Comparison of ENCODE assay signal across 9 cellular contexts in genomic region chr20:36608388-36608728, GRCh38. TPM values are rescaled to one million over a fixed set of nuclear protein-coding genes. Genes with fewer than 3 reads are reported as not detected.
DNase-seq lines count a peak whose midpoint lies in the region; ATAC-seq and TF ChIP-seq lines count a peak whose summit lies in the region.
"Not testable (repeated sequence)": the region's sequence is repeated elsewhere in the genome, so short reads cannot be mapped to it uniquely, and the experiment has no call there.
"Had no signal": no experiment of that assay in that cellular context is flagged by ENCODE, and none has a peak within 500 bp of the region (broad histone marks: within the 10 kb centered on the region; RNA-seq: fewer than 3 reads in every experiment).

No MANE protein-coding gene starts in this region.

- 40% methylated on average over 5 of the region's 6 CpGs for WGBS in mammary epithelial cell (ENCODE audit: low coverage, missing lambda C conversion rate)
- WGBS in psoas muscle, 3 donors: 84 to 88% (median 86%) methylated on average over 6 of the region's 6 CpGs

- H3K36me3 Mint-ChIP-seq in CD8-positive, alpha-beta T cell: peaks cover 70% of the 10 kb centered on the region
- H3K36me3 Mint-ChIP-seq in activated naive CD4-positive, alpha-beta T cell treated with anti-CD3 and anti-CD28 coated beads, Interleukin-2, amount 10 ng/mL, durations not matched to agents 7 days and 5 days: peaks cover 50% of the 10 kb centered on the region

- H3K4me3 ChIP-seq in CD8-positive, alpha-beta T cell (ENCODE audit: low read depth, low read length); HL-60 (replicated peaks; ENCODE audit: insufficient read depth, low read length); RWPE2 (ENCODE audit: severe bottlenecking); mammary epithelial cell (replicated peaks in 1 of 3; ENCODE audit: insufficient read depth in 1 of 3, low read depth in 2 of 3, low read length in 3 of 3): not testable (repeated sequence)
- H3K4me3 ChIP-seq in psoas muscle: peak overlapping the region; percentile 88

- H3K4me3 Mint-ChIP-seq in CD8-positive, alpha-beta T cell: peak overlapping the region; percentile 5
- not testable (repeated sequence) for H3K4me3 Mint-ChIP-seq in activated naive CD4-positive, alpha-beta T cell treated with anti-CD3 and anti-CD28 coated beads, Interleukin-2, amount 10 ng/mL, durations not matched to agents 7 days and 5 days

- H3K4me2 ChIP-seq in mammary epithelial cell (ENCODE audit: insufficient read depth, low read depth, low read length): not testable (repeated sequence)

- not testable (repeated sequence) for DNase-seq in CD8-positive, alpha-beta T cell; HL-60 (ENCODE audit: low read depth in 1 of 2, low spot score in 1 of 2); RWPE2 (ENCODE audit: low spot score); activated naive CD4-positive, alpha-beta T cell treated with anti-CD3 and anti-CD28 coated beads, Interleukin-2, amount 10 ng/mL, durations not matched to agents 7 days and 5 days; psoas muscle
- DNase-seq in mammary epithelial cell (peak; percentile 31), kidney tubule cell (ENCODE audit: low spot score) (peak; percentile 20)

- intact Hi-C loops in CD8-positive, alpha-beta T cell (cut with DNase I, micrococcal nuclease): loop anchor here (5.0 to 10.0 kb wide), 2 partner anchors 146 to 404 kb away; no protein-coding TSS in a partner anchor
- intact Hi-C loops in mammary epithelial cell (cut with micrococcal nuclease) (loop anchor here (5.0 to 10.0 kb wide), 3 partner anchors 119 to 394 kb away; no protein-coding TSS in a partner anchor), psoas muscle (cut with DNase I) (loop anchor here (10.0 kb wide), 3 partner anchors 124 to 146 kb away; no protein-coding TSS in a partner anchor)

- TF ChIP-seq CTCF in CD8-positive, alpha-beta T cell (IDR thresholded peaks at IDR 0.05); HL-60 (IDR thresholded peaks at IDR 0.05; ENCODE audit: insufficient read depth, low read length); RWPE2 (IDR thresholded peaks at IDR 0.05; ENCODE audit: poor library complexity, severe bottlenecking); mammary epithelial cell (conservative IDR thresholded peaks at IDR 0.05 in 1 of 2, IDR thresholded peaks at IDR 0.05 in 1 of 2; ENCODE audit: extremely low read depth in 1 of 2, insufficient read depth in 1 of 2, low read depth in 1 of 2, low read length in 2 of 2); psoas muscle (IDR thresholded peaks at IDR 0.05): not testable (repeated sequence)

- not testable (repeated sequence) for H4K20me1 ChIP-seq in mammary epithelial cell (ENCODE audit: insufficient read depth, low read length)

- in situ Hi-C loops in mammary epithelial cell (cut with MboI; ENCODE audit: low sequenced_read_pairs in 2 of 2): loop anchor here in 1 of 2 donors (25.0 kb wide), 1 partner anchor 279 kb away; the partner anchor contains the start of gene TLDC2

- H3K79me2 ChIP-seq in mammary epithelial cell (ENCODE audit: insufficient read depth, low read length): peaks cover 42% of the 10 kb centered on the region

- POLR2A ChIA-PET in CD8-positive, alpha-beta T cell (lab: Charles Lee): interaction anchor here (1.3 kb wide), 2 partner anchors 35 to 81 kb away, joined by 3 to 4 read pairs; no protein-coding TSS in a partner anchor

- BruUV-seq in mammary epithelial cell (replicated peaks; lab: Mats Ljungman, UMichigan): not testable (repeated sequence)

- H3K27ac ChIP-seq in CD8-positive, alpha-beta T cell (ENCODE audit: low read depth, low read length); mammary epithelial cell (ENCODE audit: insufficient read depth, low read depth, low read length); psoas muscle: not testable (repeated sequence)
- H3K27ac ChIP-seq in HL-60 (replicated peaks) (peak overlapping the region; percentile 89; the same call in 1 of the 2 replicates), RWPE2 (ENCODE audit: poor library complexity, severe bottlenecking) (peak overlapping the region; percentile 51)

- peaks cover 29% of the 10 kb centered on the region for H3K36me3 ChIP-seq in CD8-positive, alpha-beta T cell (ENCODE audit: insufficient read depth, low read length)
- H3K36me3 ChIP-seq in RWPE2 (ENCODE audit: low read depth) (peaks cover 61% of the 10 kb centered on the region), mammary epithelial cell (ENCODE audit: insufficient read depth, low read length) (peaks cover 12% of the 10 kb centered on the region), psoas muscle (ENCODE audit: insufficient read depth in 1 of 2, low read depth in 1 of 2) (peaks cover 19 to 60% of the 10 kb centered on the region in 2 donors)

- H3K9me3 Mint-ChIP-seq in CD8-positive, alpha-beta T cell; activated naive CD4-positive, alpha-beta T cell treated with anti-CD3 and anti-CD28 coated beads, Interleukin-2, amount 10 ng/mL, durations not matched to agents 7 days and 5 days: not testable (repeated sequence)

- not testable (repeated sequence) for H3K27ac Mint-ChIP-seq in CD8-positive, alpha-beta T cell
- H3K27ac Mint-ChIP-seq in activated naive CD4-positive, alpha-beta T cell treated with anti-CD3 and anti-CD28 coated beads, Interleukin-2, amount 10 ng/mL, durations not matched to agents 7 days and 5 days: peak overlapping the region; percentile 58

- H3K4me1 ChIP-seq in CD8-positive, alpha-beta T cell (ENCODE audit: insufficient read depth, low read length): peaks cover 26% of the 10 kb centered on the region
- H3K4me1 ChIP-seq in RWPE2 (ENCODE audit: insufficient read depth, poor library complexity, severe bottlenecking) (peaks cover 14% of the 10 kb centered on the region), mammary epithelial cell (ENCODE audit: insufficient read depth, low read length) (peaks cover 16% of the 10 kb centered on the region), psoas muscle (peaks cover 16% of the 10 kb centered on the region)

- not testable (repeated sequence) for H3K27me3 ChIP-seq in CD8-positive, alpha-beta T cell (ENCODE audit: insufficient read depth, low read length); HL-60 (ENCODE audit: insufficient read depth, poor library complexity, severe bottlenecking); RWPE2 (ENCODE audit: insufficient read depth, poor library complexity, severe bottlenecking); mammary epithelial cell (ENCODE audit: insufficient read depth, low read length); psoas muscle (ENCODE audit: insufficient read depth in 3 of 3, low read length in 2 of 3)

- H3K27me3 Mint-ChIP-seq in CD8-positive, alpha-beta T cell (ENCODE audit: low read depth); activated naive CD4-positive, alpha-beta T cell treated with anti-CD3 and anti-CD28 coated beads, Interleukin-2, amount 10 ng/mL, durations not matched to agents 7 days and 5 days: not testable (repeated sequence)

- dilution Hi-C loops in mammary epithelial cell (cut with HindIII; ENCODE audit: low sequenced_read_pairs): loop anchor here (10.0 kb wide), 1 partner anchor 114 kb away; no protein-coding TSS in a partner anchor

- H3K9me3 ChIP-seq in CD8-positive, alpha-beta T cell (ENCODE audit: low read length); RWPE2 (ENCODE audit: severe bottlenecking); mammary epithelial cell (replicated peaks; ENCODE audit: insufficient read depth, low read length); psoas muscle: not testable (repeated sequence)

- peaks cover 38% of the 10 kb centered on the region for H3K4me1 Mint-ChIP-seq in CD8-positive, alpha-beta T cell (ENCODE audit: low read depth)
- H3K4me1 Mint-ChIP-seq in activated naive CD4-positive, alpha-beta T cell treated with anti-CD3 and anti-CD28 coated beads, Interleukin-2, amount 10 ng/mL, durations not matched to agents 7 days and 5 days: peaks cover 39% of the 10 kb centered on the region

- not testable (repeated sequence) for ATAC-seq in CD8-positive, alpha-beta T cell; RWPE2 (ENCODE audit: low read depth); psoas muscle

- H2AFZ ChIP-seq in mammary epithelial cell (ENCODE audit: low read depth, low read length): not testable (repeated sequence)

- CTCF ChIA-PET in CD8-positive, alpha-beta T cell (lab: Charles Lee): interaction anchor here (0.6 to 2.6 kb wide), 3 partner anchors 10 to 146 kb away, joined by 3 to 6 read pairs (median 3); no protein-coding TSS in a partner anchor
- CTCF ChIA-PET in activated naive CD4-positive, alpha-beta T cell treated with anti-CD3 and anti-CD28 coated beads, Interleukin-2, amount 10 ng/mL, durations not matched to agents 7 days and 5 days (lab: Charles Lee): interaction anchor here (1.2 kb wide), 1 partner anchor 146 kb away, joined by 5 read pairs; no protein-coding TSS in a partner anchor
- CTCF ChIA-PET in mammary epithelial cell (lab: Charles Lee; ENCODE audit: low non-redundant PET): not testable (repeated sequence)

- H3K9ac ChIP-seq in mammary epithelial cell (ENCODE audit: insufficient read depth, low read length): not testable (repeated sequence)

RNA-seq across cellular contexts. Expression of gene RAB5IF, which starts 2.8 kb away (rescaled TPM):
- 100 to 1,000 TPM; 106 to 108 TPM for total RNA-seq in CD8-positive, alpha-beta T cell
- total RNA-seq in mammary epithelial cell (100 to 1,000 TPM in 1 of 2 donors, 10 to 100 TPM in 1; 61.8 to 115 TPM), psoas muscle (100 to 1,000 TPM in 3 of 4 donors, 10 to 100 TPM in 1; 77.3 to 368 (median 215) TPM)
- polyA plus RNA-seq in mammary epithelial cell (117 TPM), psoas muscle (100 to 1,000 TPM; 144 to 585 (median 337) TPM)
- 85.0 TPM for polyA minus RNA-seq in mammary epithelial cell

RNA-seq across cellular contexts. Expression of gene TGIF2, which starts 35.0 kb away (rescaled TPM):
- 10 to 100 TPM; 50.4 to 51.1 TPM for total RNA-seq in CD8-positive, alpha-beta T cell
- total RNA-seq in mammary epithelial cell (10 to 100 TPM in 1 of 2 donors, 1 to 10 TPM in 1; 6.5 to 12.5 TPM), psoas muscle (1 to 10 TPM; 1.7 to 2.8 (median 2.6) TPM)
- polyA plus RNA-seq in mammary epithelial cell (8.2 TPM), psoas muscle (1 to 10 TPM; 1.1 to 1.7 (median 1.2) TPM)
- polyA minus RNA-seq in mammary epithelial cell: 16.6 TPM

RNA-seq across cellular contexts. Expression of gene SLA2, which starts 37.6 kb away (rescaled TPM):
- total RNA-seq in CD8-positive, alpha-beta T cell: 10 to 100 TPM; 58.5 to 60.3 TPM
- total RNA-seq in mammary epithelial cell (not detected), psoas muscle (under 1 TPM; 0.12 to 0.34 (median 0.16) TPM)
- polyA plus RNA-seq in mammary epithelial cell (not detected), psoas muscle (under 1 TPM; 0.03 to 0.07 (median 0.06) TPM)
- polyA minus RNA-seq in mammary epithelial cell: not detected
- total RNA-seq: HT-29, SK-MEL-5 had no signal

Comparison
In these comparisons a context has a peak if more than half of its experiments do, and no peak if none do; other contexts are left out.
1. RNA of gene SLA2, which starts 37.6 kb away (total RNA-seq): 58.5 to 60.3 TPM in CD8-positive, alpha-beta T cell; 0.12 to 0.34 TPM in psoas muscle and not detected in mammary epithelial cell; every median in the first group is over 10 times any median in the second.